ENCODE assay signal across 9 cellular contexts in the genomic region with DNA sequence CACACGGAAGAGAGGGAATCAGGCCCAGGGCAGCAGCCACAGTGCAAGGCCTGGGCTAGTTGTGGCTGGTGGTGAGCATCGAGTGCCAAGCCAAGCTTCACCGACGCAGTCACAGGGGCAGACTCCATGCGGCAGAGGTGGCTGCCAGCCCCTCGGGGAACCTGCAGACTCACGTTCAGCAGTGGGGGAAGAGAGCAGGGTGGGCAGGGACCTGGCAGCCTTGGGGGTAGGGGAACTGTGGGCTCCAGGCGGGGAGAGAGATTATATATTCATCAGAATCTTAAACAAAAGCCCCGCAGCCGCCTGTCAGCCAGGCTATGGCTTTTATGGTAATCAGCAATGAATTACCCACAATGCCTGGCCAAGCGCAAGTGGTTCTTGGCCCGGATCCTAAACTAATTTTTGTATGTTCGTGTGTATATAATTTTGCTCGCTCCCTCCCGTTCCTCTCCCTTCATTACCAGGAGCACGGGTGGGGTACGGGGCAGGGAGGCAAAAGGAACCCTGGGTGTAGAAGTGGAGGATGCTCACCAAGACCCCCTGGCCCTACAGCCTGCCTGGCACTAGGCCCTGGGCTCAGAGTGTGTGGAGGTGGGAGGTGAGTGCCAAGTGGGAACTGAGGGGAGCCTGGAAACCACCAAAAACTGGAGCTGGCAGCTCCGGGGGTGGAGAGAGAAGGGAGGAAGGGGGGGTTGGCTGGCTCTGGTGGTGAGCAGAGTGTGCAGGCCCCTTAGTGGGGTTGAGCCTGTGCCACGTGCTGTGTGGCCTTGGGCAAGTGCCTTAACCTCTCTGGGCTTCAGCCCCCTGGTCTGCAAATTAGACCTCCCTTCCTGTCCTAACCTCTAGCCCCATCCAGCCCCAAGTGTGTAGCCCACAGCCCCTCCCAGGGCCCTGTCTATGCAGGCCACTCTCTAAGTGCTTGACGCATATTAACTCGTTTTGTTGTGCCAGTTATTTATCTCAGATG. TPM values are rescaled to one million over a fixed set of nuclear protein-coding genes. Genes with fewer than 3 reads are reported as not detected.
DNase-seq lines count a peak whose midpoint lies in the region; ATAC-seq and TF ChIP-seq lines count a peak whose summit lies in the region.
"Had no signal": no experiment of that assay in that cellular context is flagged by ENCODE, and none has a peak within 500 bp of the region (broad histone marks: within the 10 kb centered on the region; RNA-seq: fewer than 3 reads in every experiment).

No MANE protein-coding gene starts in this region.

- H3K27ac Mint-ChIP-seq in brain, result peak overlapping the region; percentile 97 to 100 (median 98)
- H3K27ac Mint-ChIP-seq: memory B cell had no signal

- H3K4me3 Mint-ChIP-seq in brain, result peak overlapping the region in 4 of 5 experiments; percentile 56 to 84 (median 73)
- H3K4me3 Mint-ChIP-seq: memory B cell had no signal

- peak overlapping the region; percentile 53 to 60 for H3K27ac ChIP-seq in left lung
- peak overlapping the region; percentile 88 to 89 for H3K27ac ChIP-seq in tibial artery

- H3K4me1 ChIP-seq in left lung (no peaks in the 10 kb centered on the region), tibial artery (peaks cover 0 to 15% (median 6%) of the 10 kb centered on the region in 4 donors)

- peaks cover 48% of the 10 kb centered on the region for H3K36me3 Mint-ChIP-seq in brain

- H3K4me3 ChIP-seq in left lung (peak overlapping the region; percentile 5 to 14), tibial artery (peak overlapping the region; percentile 42 to 51)

- H3K9me3 Mint-ChIP-seq in brain, result peaks cover 0 to 4% (median 2%) of the 10 kb centered on the region in 5 experiments

- intact Hi-C loops in left lung (cut with DNase I), result no loop called here
- intact Hi-C loops in tibial artery (cut with DNase I; ENCODE audit: low total_unique reads), result no loop called here

- TF ChIP-seq CTCF in brain (conservative IDR thresholded peaks at IDR 0.05), result no peak
- TF ChIP-seq CTCF in left lung (IDR thresholded peaks at IDR 0.05), result no peak
- no peak for TF ChIP-seq CTCF in tibial artery (IDR thresholded peaks at IDR 0.05)

- H3K27me3 ChIP-seq in left lung (peaks cover 0 to 23% of the 10 kb centered on the region in 2 donors), tibial artery (no peaks in the 10 kb centered on the region)

- no peaks in the 10 kb centered on the region for H3K27me3 Mint-ChIP-seq in brain

- DNase-seq in NCI-H1694 treated with DMSO at 0.1 percent for 48 hours (lab: John Stamatoyannopoulos, UW) (peak; percentile 79), left lung (peak; percentile 64 to 67), tibial artery (peak; percentile 76 to 92), epidermal melanocyte (ENCODE audit: insufficient read length, low spot score) (no peak), germinal center (ENCODE audit: low spot score) (no peak), foreskin melanocyte (no peak)

- H3K9me3 ChIP-seq in left lung, result peaks cover 0 to 2% of the 10 kb centered on the region in 2 donors
- H3K9me3 ChIP-seq in tibial artery, result no peaks in the 10 kb centered on the region

- peak; percentile 77 for ATAC-seq in left lung
- ATAC-seq in GM19467 (IDR thresholded peaks at IDR 0.05; ENCODE audit: unreplicated experiment), result no peak

- peaks cover 44% of the 10 kb centered on the region for H3K4me1 Mint-ChIP-seq in brain
- H3K4me1 Mint-ChIP-seq: memory B cell had no signal

- no peaks in the 10 kb centered on the region for H3K36me3 ChIP-seq in left lung
- no peaks in the 10 kb centered on the region for H3K36me3 ChIP-seq in tibial artery

RNA-seq across cellular contexts. Expression of a gene that starts 31.9 kb away (rescaled TPM):
- polyA plus RNA-seq in brain (ENCODE audit: insufficient read depth, low read depth, low replicate concordance), result 52.5 TPM
- 10 to 100 TPM; 61.7 to 67.2 TPM for total RNA-seq in left lung

Comparison
In these comparisons a context has a peak if more than half of its experiments do, and no peak if none do; other contexts are left out.
1. DNase-seq: peak in NCI-H1694 treated with DMSO at 0.1 percent for 48 hours (single experiment), left lung (2 of 2) and tibial artery (2 of 2); none in epidermal melanocyte (single experiment), germinal center (single experiment) and foreskin melanocyte (single experiment).